18 cellular contexts compared by ENCODE assay signal in the genomic region with DNA sequence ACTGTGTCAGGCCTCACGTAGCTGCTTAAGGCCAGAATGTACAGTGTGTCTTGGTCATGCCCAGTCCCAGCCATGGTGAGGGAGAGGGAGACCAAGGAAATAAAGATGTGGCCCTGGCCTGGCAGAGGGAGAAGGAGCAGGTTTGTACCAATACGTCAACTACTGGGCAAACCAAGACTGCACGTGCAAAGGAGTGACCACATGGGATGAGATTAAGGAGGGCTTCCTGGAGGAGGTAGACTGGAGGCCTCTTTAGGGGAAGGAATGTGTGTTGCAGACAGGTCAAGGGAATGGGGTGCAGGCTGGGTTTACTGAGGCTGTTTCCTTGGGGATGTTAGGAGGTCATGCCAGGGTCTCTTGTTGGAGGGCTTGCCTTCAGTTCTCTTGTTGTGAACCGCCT.
"Had no signal": no experiment of that assay in that cellular context is flagged by ENCODE, and none has a peak within 500 bp of the region (broad histone marks: within the 10 kb centered on the region; RNA-seq: fewer than 3 reads in every experiment).

No MANE protein-coding gene starts in this region.

- H3K9me3 Mint-ChIP-seq: naive B cell had no signal

- H3K36me3 Mint-ChIP-seq: naive B cell had no signal

- H3K27ac ChIP-seq: neutrophil, tibial artery had no signal

- H3K36me3 ChIP-seq: tibial artery had no signal

- H3K9me3 ChIP-seq: heart left ventricle, neutrophil, tibial artery had no signal

- H3K4me3 Mint-ChIP-seq: naive B cell had no signal

- FAIRE-seq: endometrium, frontal cortex, small intestine had no signal

- H3K4me3 ChIP-seq: dorsolateral prefrontal cortex, heart left ventricle, lung, tibial artery had no signal

- H3K27ac Mint-ChIP-seq: naive B cell had no signal

- ATAC-seq: esophagus mucosa; heart left ventricle; left colon; left ventricle myocardium superior; stimulated activated naive CD8-positive, alpha-beta T cell treated with anti-CD3 and anti-CD28 coated beads, Interleukin-15, Interleukin-2, amounts not matched to agents 100 U/mL and 50 U/mL, for 24 hours had no signal

- H3K27me3 Mint-ChIP-seq: naive B cell had no signal

- DNase-seq: cortex of kidney; dorsolateral prefrontal cortex; effector CD8-positive, alpha-beta T cell; heart left ventricle; hippocampal formation; left colon; left ventricle myocardium superior; mesenchymal stem cell; naive B cell; small intestine; stimulated activated CD4-positive, alpha-beta T cell treated with anti-CD3 and anti-CD28 coated beads, Interleukin-2, amount 100 ng/mL, for 48 hours; stimulated activated naive CD8-positive, alpha-beta T cell treated with anti-CD3 and anti-CD28 coated beads, Interleukin-15, Interleukin-2, amounts not matched to agents 100 U/mL and 50 U/mL, for 24 hours; tibial artery had no signal

- H3K27me3 ChIP-seq: dorsolateral prefrontal cortex, heart left ventricle, neutrophil, tibial artery had no signal
